Comparison of ENCODE assay signal across 24 cellular contexts in the genomic region with DNA sequence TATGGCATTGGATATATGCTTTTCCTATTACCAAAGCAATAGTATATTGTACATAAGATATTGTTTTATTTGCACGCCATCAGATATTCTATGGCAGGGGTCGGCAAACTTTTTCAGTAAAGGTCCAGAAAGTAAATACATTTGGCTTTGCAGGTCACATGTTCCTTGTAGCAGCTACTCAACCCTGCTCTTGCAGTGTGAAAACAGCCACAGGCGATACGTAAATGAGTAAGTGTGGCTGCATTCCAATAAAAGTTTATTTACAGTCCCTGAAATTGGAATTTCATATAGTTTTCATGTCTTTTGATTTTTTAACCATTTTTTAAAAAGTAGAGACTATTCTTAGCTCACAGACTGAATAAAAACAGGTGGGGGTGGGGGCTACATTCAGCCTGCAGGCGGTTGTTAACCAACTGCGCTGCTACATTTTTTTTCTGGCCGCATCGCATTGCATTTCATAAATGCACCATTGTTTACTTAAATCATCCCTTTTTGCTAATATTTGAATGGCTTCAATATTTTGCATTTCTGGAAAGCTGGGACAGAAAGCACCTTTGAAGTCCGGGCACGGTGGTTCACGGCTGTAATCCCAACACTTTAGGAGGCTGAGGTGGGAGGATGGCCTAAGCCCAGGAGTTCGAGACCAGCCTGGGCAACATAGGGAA.
"Had no signal": no experiment of that assay in that cellular context is flagged by ENCODE, and none has a peak within 500 bp of the region (broad histone marks: within the 10 kb centered on the region; RNA-seq: fewer than 3 reads in every experiment).

No MANE protein-coding gene starts in this region.

- H3K27ac Mint-ChIP-seq: dendritic cell treated with granulocyte-macrophage colony-stimulating factor and Interleukin-4, amounts not matched to agents 40 ng/mL and 50 ng/mL, for 4 days; immature natural killer cell; naive thymus-derived CD8-positive, alpha-beta T cell; stimulated activated effector memory CD8-positive, alpha-beta T cell treated with anti-CD3 and anti-CD28 coated beads, Interleukin-12 subunit alpha, Interleukin-12 subunit beta, amount 100 ng/mL, for 72 hours; type B pancreatic cell had no signal

- H3K4me3 ChIP-seq: colonic mucosa, esophagus squamous epithelium, lower lobe of right lung, pancreas, right lobe of liver, stomach, thyroid gland had no signal

- H3K27me3 Mint-ChIP-seq: naive thymus-derived CD8-positive, alpha-beta T cell; type B pancreatic cell had no signal

- H3K36me3 Mint-ChIP-seq: immature natural killer cell; naive thymus-derived CD8-positive, alpha-beta T cell; stimulated activated effector memory CD8-positive, alpha-beta T cell treated with anti-CD3 and anti-CD28 coated beads, Interleukin-12 subunit alpha, Interleukin-12 subunit beta, amount 100 ng/mL, for 72 hours; type B pancreatic cell had no signal

- ATAC-seq: left ventricle myocardium superior; lower lobe of right lung; naive thymus-derived CD8-positive, alpha-beta T cell; pancreas; right lobe of liver; stimulated activated effector memory CD8-positive, alpha-beta T cell treated with anti-CD3 and anti-CD28 coated beads, Interleukin-12 subunit alpha, Interleukin-12 subunit beta, amount 100 ng/mL, for 72 hours had no signal

- H3K9me3 ChIP-seq: colonic mucosa, esophagus squamous epithelium, lower lobe of right lung, pancreas, right lobe of liver, stomach, thyroid gland had no signal

- H3K4me1 Mint-ChIP-seq: immature natural killer cell, nephron progenitor cell had no signal

- H3K9me3 Mint-ChIP-seq: immature natural killer cell; stimulated activated effector memory CD8-positive, alpha-beta T cell treated with anti-CD3 and anti-CD28 coated beads, Interleukin-12 subunit alpha, Interleukin-12 subunit beta, amount 100 ng/mL, for 72 hours; type B pancreatic cell had no signal

- H3K27ac ChIP-seq: colonic mucosa, esophagus squamous epithelium, lower lobe of right lung, pancreas, right lobe of liver, stomach, thyroid gland had no signal

- H3K4me3 Mint-ChIP-seq: dendritic cell treated with granulocyte-macrophage colony-stimulating factor and Interleukin-4, amounts not matched to agents 40 ng/mL and 50 ng/mL, for 4 days; immature natural killer cell; naive thymus-derived CD8-positive, alpha-beta T cell; nephron progenitor cell; stimulated activated effector memory CD8-positive, alpha-beta T cell treated with anti-CD3 and anti-CD28 coated beads, Interleukin-12 subunit alpha, Interleukin-12 subunit beta, amount 100 ng/mL, for 72 hours; type B pancreatic cell had no signal

- H3K27me3 ChIP-seq: colonic mucosa, esophagus squamous epithelium, pancreas, right lobe of liver, stomach, thyroid gland had no signal

- H3K36me3 ChIP-seq: colonic mucosa, esophagus squamous epithelium, lower lobe of right lung, pancreas, right lobe of liver, stomach, thyroid gland had no signal

- FAIRE-seq: frontal cortex, pancreas had no signal

- DNase-seq: colonic mucosa; effector memory CD4-positive, alpha-beta T cell; erythroblast; esophagus squamous epithelium; hypothalamus; immature natural killer cell; islet precursor cell; kidney glomerular epithelial cell; left ventricle myocardium superior; lower lobe of right lung; naive thymus-derived CD8-positive, alpha-beta T cell; nephron progenitor cell; occipital lobe; pancreas; right lobe of liver; stimulated activated CD4-positive, alpha-beta T cell treated with anti-CD3 and anti-CD28 coated beads, Interleukin-2, amount 100 ng/mL, for 24 hours; stimulated activated CD4-positive, alpha-beta T cell treated with anti-CD3 and anti-CD28 coated beads, Interleukin-4, amount 100 ng/mL, for 24 hours; stimulated activated naive CD4-positive, alpha-beta T cell treated with Interleukin-2 at 50 U/mL for 16 hours; stomach; thyroid gland had no signal

- H3K4me1 ChIP-seq: colonic mucosa, esophagus squamous epithelium, lower lobe of right lung, pancreas, right lobe of liver, stomach, thyroid gland had no signal
